ENCODE assay signal across 1 cellular context in the genomic region with DNA sequence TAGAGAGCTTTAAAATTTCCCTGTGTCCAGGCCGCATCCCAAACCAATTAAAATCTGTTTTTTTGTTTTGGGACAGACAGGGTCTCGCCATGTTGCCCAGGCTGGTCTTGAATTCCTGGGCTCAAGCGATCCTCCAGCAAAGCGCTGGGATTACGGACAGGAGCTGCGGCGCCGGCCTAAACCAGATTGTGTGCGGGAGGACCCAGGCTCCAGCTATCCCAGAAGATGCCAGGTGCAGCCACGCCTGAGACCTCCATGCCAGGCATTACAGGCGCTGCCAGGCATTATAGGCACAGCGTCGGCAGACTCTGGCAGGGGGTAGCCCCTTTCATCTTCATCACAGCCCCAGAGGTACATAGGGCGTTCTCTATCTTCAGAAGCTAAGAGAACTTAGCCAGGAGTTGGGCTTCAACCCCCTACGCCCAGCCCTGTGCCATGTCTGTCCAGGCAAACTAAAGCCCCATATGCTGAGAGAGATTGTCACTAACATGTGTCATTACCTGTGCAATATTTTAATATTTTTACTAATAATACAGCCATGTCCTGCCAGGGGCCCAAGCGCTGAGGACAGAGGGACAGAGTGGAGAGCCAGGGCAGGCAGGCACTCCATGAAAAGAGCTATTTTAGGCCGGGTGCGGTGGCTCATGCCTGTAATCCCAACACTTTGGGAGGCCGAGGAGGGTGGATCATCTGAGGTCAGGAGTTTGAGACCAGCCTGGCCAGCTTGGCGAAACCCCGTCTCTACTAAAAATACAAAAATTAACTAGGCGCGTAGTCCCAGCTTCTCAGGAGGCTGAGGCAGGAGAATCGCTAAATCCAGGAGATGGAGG.
TF ChIP-seq lines count a peak whose summit lies in the region.

No MANE protein-coding gene starts in this region.

TF ChIP-seq in GM23338, 12 proteins besides CTCF, POLR2A, EP300 and RAD21 (continued from another document):
- TF ChIP-seq ZNF462 (CRISPR knock-in tag; IDR thresholded peaks at IDR 0.05) (no peak), POLR2AphosphoS5 (IDR thresholded peaks at IDR 0.05; ENCODE audit: low read depth) (no peak), REST (IDR thresholded peaks at IDR 0.05; ENCODE audit: unreplicated experiment) (no peak), EZH2 (IDR thresholded peaks at IDR 0.05; ENCODE audit: low read depth, unreplicated experiment) (no peak)
